Comparison of ENCODE assay signal across 8 cellular contexts in genomic region chr21:43775795-43776430, GRCh38. TPM values are rescaled to one million over a fixed set of nuclear protein-coding genes. Genes with fewer than 3 reads are reported as not detected.
DNase-seq lines count a peak whose midpoint lies in the region; ATAC-seq and TF ChIP-seq lines count a peak whose summit lies in the region.

A gene with protein sequence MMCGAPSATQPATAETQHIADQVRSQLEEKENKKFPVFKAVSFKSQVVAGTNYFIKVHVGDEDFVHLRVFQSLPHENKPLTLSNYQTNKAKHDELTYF (minus strand): TSS chr21:43776308. CDS start chr21:43776269, 39 bp downstream.

- H3K27ac ChIP-seq in DND-41 (ENCODE audit: low read length) (peak within 1 kb of the TSS; percentile 75), adrenal gland (peak within 1 kb of the TSS; percentile 52 to 94 (median 91)), left ventricle myocardium inferior (replicated peaks) (peak within 1 kb of the TSS; percentile 94), prostate gland (peak within 1 kb of the TSS; percentile 85 to 88), urinary bladder (ENCODE audit: low read depth) (peak within 1 kb of the TSS; percentile 88)

- ATAC-seq in DND-41 (ENCODE audit: insufficient read depth, low read depth) (peak; percentile 79), GM21619 (IDR thresholded peaks at IDR 0.05; ENCODE audit: unreplicated experiment) (peak; percentile 52)

- H3K79me2 ChIP-seq in DND-41 (ENCODE audit: insufficient read depth, low read length) = peaks cover 13% of the 10 kb centered on the region

- H3K4me3 ChIP-seq in DND-41 (ENCODE audit: low read depth in 1 of 2, low read length in 2 of 2) = peak within 1 kb of the TSS; percentile 73 to 97
- peak within 1 kb of the TSS; percentile 85 for H3K4me3 ChIP-seq in LNCaP clone FGC (ENCODE audit: low read depth, low read length)
- H3K4me3 ChIP-seq in adrenal gland = peak within 1 kb of the TSS; percentile 51 to 97 (median 70)
- H3K4me3 ChIP-seq in left ventricle myocardium inferior = peak within 1 kb of the TSS; percentile 94
- peak within 1 kb of the TSS; percentile 88 to 96 for H3K4me3 ChIP-seq in prostate gland
- peak within 1 kb of the TSS; percentile 78 for H3K4me3 ChIP-seq in urinary bladder (ENCODE audit: low read depth, low read length)

- H3K4me1 ChIP-seq in DND-41 (ENCODE audit: insufficient read depth, low read length) = peaks cover 45% of the 10 kb centered on the region
- H3K4me1 ChIP-seq in adrenal gland (replicated peaks in 1 of 2) = peaks cover 7 to 13% of the 10 kb centered on the region in 2 donors
- peaks cover 37% of the 10 kb centered on the region for H3K4me1 ChIP-seq in left ventricle myocardium inferior
- H3K4me1 ChIP-seq in prostate gland (replicated peaks) = no peaks in the 10 kb centered on the region
- H3K4me1 ChIP-seq in urinary bladder (ENCODE audit: insufficient read depth) = no peaks in the 10 kb centered on the region

- H4K20me1 ChIP-seq in DND-41 (ENCODE audit: insufficient read depth, low read length) = no peaks in the 10 kb centered on the region

- H2AFZ ChIP-seq in DND-41 (ENCODE audit: low read depth, low read length) = peak within 1 kb of the TSS; percentile 96

- H3K9me3 ChIP-seq in DND-41 (ENCODE audit: insufficient read depth, low read length, severe bottlenecking) (no peaks in the 10 kb centered on the region), adrenal gland (replicated peaks in 1 of 3) (no peaks in the 10 kb centered on the region), left ventricle myocardium inferior (replicated peaks) (no peaks in the 10 kb centered on the region), prostate gland (no peaks in the 10 kb centered on the region)

- peak within 1 kb of the TSS; percentile 94 for H3K4me2 ChIP-seq in DND-41 (ENCODE audit: insufficient read depth, low read length)

- intact Hi-C loops in adrenal gland (cut with DNase I) (no loop called here), left ventricle myocardium inferior (cut with micrococcal nuclease) (no loop called here), prostate gland (cut with DNase I) (no loop called here)

- TF ChIP-seq POLR2A in adrenal gland (IDR thresholded peaks at IDR 0.05) (peak; percentile 50 to 80), prostate gland (IDR thresholded peaks at IDR 0.05) (peak; percentile 89)

- peak; percentile 85 for DNase-seq in DND-41
- DNase-seq in LNCaP clone FGC (ENCODE audit: low read depth) = no peak
- DNase-seq in adrenal gland = peak; percentile 80 to 86 (median 84)
- DNase-seq in left ventricle myocardium inferior = peak; percentile 88
- DNase-seq in prostate gland (ENCODE audit: low spot score) = peak; percentile 79

- 0 to 1% (median 0%) methylated on average over 3 to 71 of the region's 71 CpGs for WGBS in adrenal gland, 4 donors
- WGBS in prostate gland = 1% methylated on average over 35 of the region's 71 CpGs
- under 1% methylated on average over 71 of the region's 71 CpGs for WGBS in urinary bladder

- peaks cover 8% of the 10 kb centered on the region for H3K9me3 Mint-ChIP-seq in T-helper 1 cell treated with Interleukin-12 subunit alpha and Interleukin-12 subunit beta and Interleukin-4 antibody, amounts not matched to agents 30 μg/mL and 1 μg/mL, for 36 hours

- H3K9ac ChIP-seq in DND-41 (ENCODE audit: low read depth, low read length) = peak within 1 kb of the TSS; percentile 92

- H3K27me3 Mint-ChIP-seq in T-helper 1 cell treated with Interleukin-12 subunit alpha and Interleukin-12 subunit beta and Interleukin-4 antibody, amounts not matched to agents 30 μg/mL and 1 μg/mL, for 36 hours (ENCODE audit: low read depth) = no peaks in the 10 kb centered on the region

- H3K27me3 ChIP-seq in DND-41 (ENCODE audit: insufficient read depth, low read length, poor library complexity) (no peaks in the 10 kb centered on the region), adrenal gland (no peaks in the 10 kb centered on the region), left ventricle myocardium inferior (ENCODE audit: low read depth) (no peaks in the 10 kb centered on the region), prostate gland (replicated peaks; ENCODE audit: insufficient read depth) (no peaks in the 10 kb centered on the region)

- H3K27ac Mint-ChIP-seq in T-helper 1 cell treated with Interleukin-12 subunit alpha and Interleukin-12 subunit beta and Interleukin-4 antibody, amounts not matched to agents 30 μg/mL and 1 μg/mL, for 36 hours = peak within 1 kb of the TSS; percentile 85

- H3K4me1 Mint-ChIP-seq in T-helper 1 cell treated with Interleukin-12 subunit alpha and Interleukin-12 subunit beta and Interleukin-4 antibody, amounts not matched to agents 30 μg/mL and 1 μg/mL, for 36 hours (ENCODE audit: low read depth) = peaks cover 47% of the 10 kb centered on the region

- H3K36me3 Mint-ChIP-seq in T-helper 1 cell treated with Interleukin-12 subunit alpha and Interleukin-12 subunit beta and Interleukin-4 antibody, amounts not matched to agents 30 μg/mL and 1 μg/mL, for 36 hours (ENCODE audit: low read depth) = peaks cover 33% of the 10 kb centered on the region

- TF ChIP-seq CTCF in DND-41 (IDR thresholded peaks at IDR 0.05; ENCODE audit: borderline replicate concordance, extremely low read depth, low read length, poor library complexity, severe bottlenecking) (no peak), LNCaP clone FGC (IDR thresholded peaks at IDR 0.05; ENCODE audit: control insufficient read depth, extremely low read depth, insufficient read depth) (peak; percentile 21; the same call in 1 of the 2 replicates), adrenal gland (IDR thresholded peaks at IDR 0.05) (peak in 1 of 6 experiments; percentile 10), left ventricle myocardium inferior (IDR thresholded peaks at IDR 0.05; ENCODE audit: borderline replicate concordance) (no peak), prostate gland (IDR thresholded peaks at IDR 0.05) (peak in 2 of 4 experiments; percentile 8 to 15)

- peaks cover 17% of the 10 kb centered on the region for H3K36me3 ChIP-seq in DND-41 (ENCODE audit: insufficient read depth, low read length)
- peaks cover 0 to 17% of the 10 kb centered on the region in 2 donors for H3K36me3 ChIP-seq in adrenal gland (replicated peaks in 1 of 2)
- H3K36me3 ChIP-seq in left ventricle myocardium inferior = peaks cover 23% of the 10 kb centered on the region
- H3K36me3 ChIP-seq in prostate gland = no peaks in the 10 kb centered on the region
- no peaks in the 10 kb centered on the region for H3K36me3 ChIP-seq in urinary bladder (ENCODE audit: insufficient read depth)

- peak within 1 kb of the TSS; percentile 95 for H3K4me3 Mint-ChIP-seq in T-helper 1 cell treated with Interleukin-12 subunit alpha and Interleukin-12 subunit beta and Interleukin-4 antibody, amounts not matched to agents 30 μg/mL and 1 μg/mL, for 36 hours

RNA-seq across cellular contexts. Expression of the gene that starts here (rescaled TPM):
- 10 to 100 TPM in 7 of 8 donors, 1 to 10 TPM in 1; 9.5 to 72.0 (median 39.4) TPM for total RNA-seq in adrenal gland
- 100 to 1,000 TPM; 116 to 143 (median 127) TPM for polyA plus RNA-seq in adrenal gland
- 40.6 TPM for total RNA-seq in left ventricle myocardium inferior
- 10 to 100 TPM; 13.3 to 34.7 TPM for total RNA-seq in prostate gland
- 11.0 TPM for total RNA-seq in urinary bladder
- polyA plus RNA-seq in urinary bladder = 91.8 TPM
